In the genomic region with DNA sequence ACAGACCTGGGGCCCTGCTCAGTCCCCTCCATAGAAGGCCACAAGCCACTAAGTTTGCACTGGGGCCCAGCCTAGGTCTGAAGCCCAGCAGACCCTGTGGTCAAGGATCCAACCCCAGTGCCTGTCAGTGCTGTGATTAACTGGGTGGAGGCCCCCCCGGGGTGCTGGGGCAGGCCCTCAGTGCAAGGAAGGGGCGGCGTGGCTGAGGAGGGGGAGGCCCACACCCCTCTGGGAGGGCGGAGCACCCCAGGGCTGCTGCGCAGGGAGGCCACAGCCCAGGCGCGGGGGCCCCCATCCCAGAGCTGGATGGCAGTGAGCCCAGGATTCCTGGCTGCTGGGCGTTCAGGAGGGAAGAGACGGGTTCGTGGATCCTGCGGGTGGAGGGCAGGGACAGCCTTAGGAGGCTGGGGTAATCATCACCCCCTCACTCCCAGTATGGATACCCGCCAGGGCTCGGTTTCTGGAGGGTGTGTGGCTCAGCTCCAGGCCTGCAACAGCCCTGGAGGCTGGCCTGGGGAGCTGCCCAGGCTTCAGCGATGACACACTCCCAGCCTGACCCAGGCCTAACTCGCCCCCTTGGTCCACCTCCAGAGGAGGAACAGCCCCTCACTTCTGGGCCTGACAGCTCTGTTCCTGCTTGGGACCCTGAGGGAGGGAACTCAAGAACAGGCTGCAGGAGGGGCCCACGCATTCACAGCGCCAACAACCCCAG, we compare ENCODE assay signal across 9 cellular contexts. TPM values are rescaled to one million over a fixed set of nuclear protein-coding genes. Genes with fewer than 3 reads are reported as not detected.
DNase-seq lines count a peak whose midpoint lies in the region; ATAC-seq, FAIRE-seq and TF ChIP-seq lines count a peak whose summit lies in the region.
"Had no signal": no experiment of that assay in that cellular context is flagged by ENCODE, and none has a peak within 500 bp of the region (broad histone marks: within the 10 kb centered on the region; RNA-seq: fewer than 3 reads in every experiment).

No MANE protein-coding gene starts in this region.

- POLR2A ChIA-PET in RWPE1 (lab: Yijun Ruan, JAX; ENCODE audit: low non-redundant PET) = interaction anchor here (0.5 to 1.5 kb wide), 3 partner anchors 12 to 978 kb away, joined by 10 to 11 read pairs (median 11); no protein-coding TSS in a partner anchor

- no peak for FAIRE-seq in frontal cortex (lab: Jason Lieb, UNC)

- DNase-seq in AG08396 (ENCODE audit: low spot score) (peak; percentile 88), RWPE1 (ENCODE audit: low spot score) (peak; percentile 44), frontal cortex (ENCODE audit: low spot score in 2 of 2) (peak; percentile 64 to 67), nucleus accumbens (lab: John Stamatoyannopoulos, UW) (peak in 43 of 56 donors; percentile 10 to 82 (median 53)), NCI-H526 treated with DMSO at 0.1 percent for 48 hours (lab: John Stamatoyannopoulos, UW) (no peak)
- DNase-seq: NK-92 treated with Interleukin-12 subunit alpha and Interleukin-12 subunit beta, amount 100 ng/mL, for 24 hours had no signal

- no peak for ATAC-seq in GM21381 (IDR thresholded peaks at IDR 0.05; ENCODE audit: unreplicated experiment)
- ATAC-seq in GM21786 (IDR thresholded peaks at IDR 0.05; ENCODE audit: unreplicated experiment) = no peak
- ATAC-seq in GM19463 (IDR thresholded peaks at IDR 0.05; ENCODE audit: unreplicated experiment) = no peak

- no peak for TF ChIP-seq CTCF in RWPE1 (conservative IDR thresholded peaks at IDR 0.05; ENCODE audit: low read depth)

- CTCF ChIA-PET in RWPE1 (lab: Yijun Ruan, JAX) = interaction anchor here (0.7 to 1.0 kb wide), 2 partner anchors 20 to 130 kb away, joined by 3 to 5 read pairs; no protein-coding TSS in a partner anchor

- H3K27ac ChIP-seq in RWPE1 = peak overlapping the region; percentile 100

RNA-seq across cellular contexts. Expression of a gene that starts 0.9 kb away (rescaled TPM):
- 0.82 TPM for total RNA-seq in frontal cortex

RNA-seq across cellular contexts. Expression of a gene that starts 10.5 kb away (rescaled TPM):
- 130 TPM for total RNA-seq in frontal cortex

RNA-seq across cellular contexts. Expression of a gene that starts 15.0 kb away (rescaled TPM):
- 2.9 TPM for total RNA-seq in frontal cortex

RNA-seq across cellular contexts. Expression of a gene that starts 41.5 kb away (rescaled TPM):
- 33.4 TPM for total RNA-seq in frontal cortex

RNA-seq across cellular contexts. Expression of a gene that starts 47.5 kb away (rescaled TPM):
- 4.1 TPM for total RNA-seq in frontal cortex
